Comparison of ENCODE assay signal across 1 cellular context in genomic region chr6:35731736-35732532, GRCh38.
A peak's percentile ranks its signal among the peaks of the same experiment; 100 is the strongest.
TF ChIP-seq lines count a peak whose summit lies in the region.

No MANE protein-coding gene starts in this region.

TF ChIP-seq in HepG2, 621 proteins besides CTCF, POLR2A, EP300 and RAD21 (continued from another document and continues in another):
- TF ChIP-seq POGK (CRISPR knock-in tag; conservative IDR thresholded peaks at IDR 0.05) (0 out of 2 replicates have a peak, but pooled peaks have one; percentile 49), ZNF891 (CRISPR knock-in tag; IDR thresholded peaks at IDR 0.05) (peak; percentile 88; the same call in 1 of the 2 replicates), ZNF709 (CRISPR knock-in tag; IDR thresholded peaks at IDR 0.05) (peak; percentile 53; the same call in 1 of the 2 replicates), ZNF296 (CRISPR knock-in tag; conservative IDR thresholded peaks at IDR 0.05) (no peak; the same call in 1 of the 2 replicates), REXO4 (CRISPR knock-in tag; IDR thresholded peaks at IDR 0.05; ENCODE audit: borderline replicate concordance) (no peak), RBM39 (IDR thresholded peaks at IDR 0.05; ENCODE audit: low read depth, low read length, poor library complexity, severe bottlenecking) (peak; percentile 94), ZSCAN9 (CRISPR knock-in tag; IDR thresholded peaks at IDR 0.05; ENCODE audit: borderline replicate concordance) (peak; percentile 68), HMG20B (CRISPR knock-in tag; conservative IDR thresholded peaks at IDR 0.05) (peak; percentile 27; the same call in 1 of the 2 replicates), HMGA1 (CRISPR knock-in tag; conservative IDR thresholded peaks at IDR 0.05) (no peak), SAP130 (CRISPR knock-in tag; IDR thresholded peaks at IDR 0.05; ENCODE audit: low read depth) (peak; percentile 96), ARID5B (CRISPR knock-in tag; IDR thresholded peaks at IDR 0.05) (peak; percentile 83), SNAI1 (CRISPR knock-in tag; IDR thresholded peaks at IDR 0.05; ENCODE audit: borderline replicate concordance) (no peak; the same call in 1 of the 2 replicates), ARHGAP35 (CRISPR knock-in tag; IDR thresholded peaks at IDR 0.05; ENCODE audit: borderline replicate concordance) (no peak; the same call in 1 of the 2 replicates), CREM (IDR thresholded peaks at IDR 0.05) (no peak; the same call in 1 of the 2 replicates), CREM (CRISPR knock-in tag; IDR thresholded peaks at IDR 0.05) (no peak), SOX6 (IDR thresholded peaks at IDR 0.05) (no peak), SOX6 (CRISPR knock-in tag; IDR thresholded peaks at IDR 0.05) (peak; percentile 82), HOXA7 (CRISPR knock-in tag; IDR thresholded peaks at IDR 0.05) (no peak), CBX2 (IDR thresholded peaks at IDR 0.05; ENCODE audit: low read depth, low read length) (no peak), CBX2 (CRISPR knock-in tag; IDR thresholded peaks at IDR 0.05; ENCODE audit: low read depth) (no peak), RNF2 (conservative IDR thresholded peaks at IDR 0.05; ENCODE audit: low read depth) (peak; percentile 50; the same call in 1 of the 2 replicates), ONECUT2 (CRISPR knock-in tag; IDR thresholded peaks at IDR 0.05) (no peak), ZZZ3 (CRISPR knock-in tag; IDR thresholded peaks at IDR 0.05; ENCODE audit: borderline replicate concordance) (no peak), RELA (CRISPR knock-in tag; IDR thresholded peaks at IDR 0.05) (no peak), AFF4 (CRISPR knock-in tag; IDR thresholded peaks at IDR 0.05) (no peak), JDP2 (CRISPR knock-in tag; IDR thresholded peaks at IDR 0.05; ENCODE audit: borderline replicate concordance) (no peak; the same call in 1 of the 2 replicates), ZFP91 (CRISPR knock-in tag; IDR thresholded peaks at IDR 0.05; ENCODE audit: borderline replicate concordance) (peak; percentile 93), TRAFD1 (CRISPR knock-in tag; IDR thresholded peaks at IDR 0.05; ENCODE audit: borderline replicate concordance) (peak; percentile 74; the same call in 1 of the 2 replicates), ZNF773 (CRISPR knock-in tag; IDR thresholded peaks at IDR 0.05; ENCODE audit: borderline replicate concordance) (0 out of 2 replicates have a peak, but pooled peaks have one; percentile 19), WIZ (CRISPR knock-in tag; IDR thresholded peaks at IDR 0.05) (peak; percentile 74; the same call in 1 of the 2 replicates), KDM5B (CRISPR knock-in tag; IDR thresholded peaks at IDR 0.05; ENCODE audit: borderline replicate concordance) (peak; percentile 88), ZNF777 (CRISPR knock-in tag; IDR thresholded peaks at IDR 0.05) (peak; percentile 66)
- TF ChIP-seq, protein P1, sequence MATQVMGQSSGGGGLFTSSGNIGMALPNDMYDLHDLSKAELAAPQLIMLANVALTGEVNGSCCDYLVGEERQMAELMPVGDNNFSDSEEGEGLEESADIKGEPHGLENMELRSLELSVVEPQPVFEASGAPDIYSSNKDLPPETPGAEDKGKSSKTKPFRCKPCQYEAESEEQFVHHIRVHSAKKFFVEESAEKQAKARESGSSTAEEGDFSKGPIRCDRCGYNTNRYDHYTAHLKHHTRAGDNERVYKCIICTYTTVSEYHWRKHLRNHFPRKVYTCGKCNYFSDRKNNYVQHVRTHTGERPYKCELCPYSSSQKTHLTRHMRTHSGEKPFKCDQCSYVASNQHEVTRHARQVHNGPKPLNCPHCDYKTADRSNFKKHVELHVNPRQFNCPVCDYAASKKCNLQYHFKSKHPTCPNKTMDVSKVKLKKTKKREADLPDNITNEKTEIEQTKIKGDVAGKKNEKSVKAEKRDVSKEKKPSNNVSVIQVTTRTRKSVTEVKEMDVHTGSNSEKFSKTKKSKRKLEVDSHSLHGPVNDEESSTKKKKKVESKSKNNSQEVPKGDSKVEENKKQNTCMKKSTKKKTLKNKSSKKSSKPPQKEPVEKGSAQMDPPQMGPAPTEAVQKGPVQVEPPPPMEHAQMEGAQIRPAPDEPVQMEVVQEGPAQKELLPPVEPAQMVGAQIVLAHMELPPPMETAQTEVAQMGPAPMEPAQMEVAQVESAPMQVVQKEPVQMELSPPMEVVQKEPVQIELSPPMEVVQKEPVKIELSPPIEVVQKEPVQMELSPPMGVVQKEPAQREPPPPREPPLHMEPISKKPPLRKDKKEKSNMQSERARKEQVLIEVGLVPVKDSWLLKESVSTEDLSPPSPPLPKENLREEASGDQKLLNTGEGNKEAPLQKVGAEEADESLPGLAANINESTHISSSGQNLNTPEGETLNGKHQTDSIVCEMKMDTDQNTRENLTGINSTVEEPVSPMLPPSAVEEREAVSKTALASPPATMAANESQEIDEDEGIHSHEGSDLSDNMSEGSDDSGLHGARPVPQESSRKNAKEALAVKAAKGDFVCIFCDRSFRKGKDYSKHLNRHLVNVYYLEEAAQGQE (IDR thresholded peaks at IDR 0.05; ENCODE audit: borderline replicate concordance in 1 of 2, low read depth in 1 of 2, low read length in 2 of 2) = peak in 1 of 2 experiments; percentile 68; a peak in 2 of 4 replicates
- TF ChIP-seq, protein P2, sequence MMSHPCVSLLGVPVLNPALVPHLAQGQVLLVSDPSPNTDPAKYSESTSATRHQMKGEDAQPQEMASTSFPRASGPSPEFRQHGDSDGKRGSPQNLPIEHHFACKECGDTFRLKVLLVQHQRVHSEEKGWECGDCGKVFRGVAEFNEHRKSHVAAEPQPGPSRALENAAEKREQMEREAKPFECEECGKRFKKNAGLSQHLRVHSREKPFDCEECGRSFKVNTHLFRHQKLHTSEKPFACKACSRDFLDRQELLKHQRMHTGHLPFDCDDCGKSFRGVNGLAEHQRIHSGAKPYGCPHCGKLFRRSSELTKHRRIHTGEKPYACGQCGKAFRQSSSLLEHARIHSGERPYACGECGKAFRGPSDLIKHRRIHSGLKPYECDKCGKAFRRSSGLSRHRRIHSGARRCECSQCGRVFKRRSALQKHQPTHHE (CRISPR knock-in tag; IDR thresholded peaks at IDR 0.05; ENCODE audit: borderline replicate concordance) = peak; percentile 44
- TF ChIP-seq, protein P3, sequence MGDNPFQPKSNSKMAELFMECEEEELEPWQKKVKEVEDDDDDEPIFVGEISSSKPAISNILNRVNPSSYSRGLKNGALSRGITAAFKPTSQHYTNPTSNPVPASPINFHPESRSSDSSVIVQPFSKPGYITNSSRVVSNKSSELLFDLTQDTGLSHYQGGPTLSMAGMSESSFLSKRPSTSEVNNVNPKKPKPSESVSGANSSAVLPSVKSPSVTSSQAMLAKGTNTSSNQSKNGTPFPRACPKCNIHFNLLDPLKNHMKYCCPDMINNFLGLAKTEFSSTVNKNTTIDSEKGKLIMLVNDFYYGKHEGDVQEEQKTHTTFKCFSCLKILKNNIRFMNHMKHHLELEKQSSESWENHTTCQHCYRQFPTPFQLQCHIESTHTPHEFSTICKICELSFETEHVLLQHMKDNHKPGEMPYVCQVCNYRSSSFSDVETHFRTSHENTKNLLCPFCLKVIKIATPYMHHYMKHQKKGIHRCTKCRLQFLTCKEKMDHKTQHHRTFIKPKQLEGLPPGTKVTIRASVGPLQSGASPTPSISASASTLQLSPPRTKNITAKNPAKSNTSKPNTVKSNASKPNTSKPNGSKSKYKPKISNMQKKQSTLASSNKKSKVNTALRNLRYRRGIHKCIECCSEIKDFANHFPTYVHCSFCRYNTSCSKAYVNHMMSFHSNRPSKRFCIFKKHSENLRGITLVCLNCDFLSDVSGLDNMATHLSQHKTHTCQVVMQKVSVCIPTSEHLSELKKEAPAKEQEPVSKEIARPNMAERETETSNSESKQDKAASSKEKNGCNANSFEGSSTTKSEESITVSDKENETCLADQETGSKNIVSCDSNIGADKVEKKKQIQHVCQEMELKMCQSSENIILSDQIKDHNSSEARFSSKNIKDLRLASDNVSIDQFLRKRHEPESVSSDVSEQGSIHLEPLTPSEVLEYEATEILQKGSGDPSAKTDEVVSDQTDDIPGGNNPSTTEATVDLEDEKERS (CRISPR knock-in tag; IDR thresholded peaks at IDR 0.05) = peak; percentile 68; the same call in 1 of the 2 replicates
